In genomic region chr22:22013559-22014284, GRCh38 we compare ENCODE assay signal across 33 cellular contexts. TPM values are rescaled to one million over a fixed set of nuclear protein-coding genes. Genes with fewer than 3 reads are reported as not detected.
DNase-seq lines count a peak whose midpoint lies in the region; ATAC-seq, FAIRE-seq and TF ChIP-seq lines count a peak whose summit lies in the region.
"Had no signal": no experiment of that assay in that cellular context is flagged by ENCODE, and none has a peak within 500 bp of the region (broad histone marks: within the 10 kb centered on the region; RNA-seq: fewer than 3 reads in every experiment).

No MANE protein-coding gene starts in this region.

- H3K9me3 ChIP-seq in SK-N-SH (no peaks in the 10 kb centered on the region), HEK293 (ENCODE audit: control insufficient read depth, insufficient read depth, low read depth, low read length) (no peaks in the 10 kb centered on the region), K562 (replicated peaks; ENCODE audit: control insufficient read depth, insufficient read depth, low read depth, low read length) (0 out of 2 replicates have a peak, but pooled peaks cover 6% of the 10 kb centered on the region), A673 (ENCODE audit: low read depth, low read length, poor library complexity, severe bottlenecking) (no peaks in the 10 kb centered on the region)
- H3K9me3 ChIP-seq: A549, BE2C, BLaER1, Caco-2 had no signal

- H3F3A ChIP-seq in SK-N-SH (replicated peaks; ENCODE audit: insufficient read depth) = no peaks in the 10 kb centered on the region

- POLR2A ChIA-PET in SK-N-SH (lab: Yijun Ruan, JAX) (no interaction called here), HEK293 (lab: Yijun Ruan, JAX) (no interaction called here), K562 (lab: Yijun Ruan, JAX) (interaction anchor here (0.7 to 1.2 kb wide), 3 partner anchors 19 to 29 kb away, joined by 3 to 4 read pairs (median 3); no protein-coding TSS in a partner anchor), A673 (lab: Charles Lee; ENCODE audit: low non-redundant PET) (no interaction called here)

- no TSS peak for BruUV-seq in K562 (replicated peaks; lab: Mats Ljungman, UMichigan)
- no TSS peak for BruUV-seq in A673 (replicated peaks; lab: Mats Ljungman, UMichigan)

- H3K9ac ChIP-seq in SK-N-SH = no peak overlapping the region
- H3K9ac ChIP-seq in K562 (ENCODE audit: insufficient read depth in 1 of 2, low read depth in 2 of 2, low read length in 2 of 2) = no peak overlapping the region
- H3K9ac ChIP-seq: BLaER1; BLaER1 treated with 17β-estradiol and CSF1 and Interleukin-3, amounts not matched to agents 10 nM and 100 nM had no signal

- H3K4me3 ChIP-seq in SK-N-SH (ENCODE audit: low read depth in 2 of 2, low read length in 1 of 2) = no peak overlapping the region
- H3K4me3 ChIP-seq in HEK293 (ENCODE audit: low read depth, low read length) = no peak overlapping the region
- no peak overlapping the region for H3K4me3 ChIP-seq in K562
- no peak overlapping the region for H3K4me3 ChIP-seq in A673 (ENCODE audit: low read depth, low read length, poor library complexity, severe bottlenecking)
- H3K4me3 ChIP-seq: A549; BLaER1; BLaER1 treated with 17β-estradiol and CSF1 and Interleukin-3, amounts not matched to agents 10 nM and 100 nM had no signal

- in situ Hi-C loops in K562 (cut with MboI) = no loop called here

- intact Hi-C loops in K562 (cut with micrococcal nuclease) = no loop called here
- intact Hi-C loops in A673 (cut with micrococcal nuclease; ENCODE audit: unreplicated experiment) = no loop called here

- CTCF ChIA-PET in SK-N-SH (lab: Yijun Ruan, JAX) (interaction anchor here (1.2 kb wide), 1 partner anchor 11 kb away, joined by 3 read pairs; no protein-coding TSS in a partner anchor), HEK293 (lab: Yijun Ruan, JAX) (interaction anchor here (0.6 to 0.8 kb wide), 2 partner anchors 92 to 152 kb away, joined by 3 read pairs; no protein-coding TSS in a partner anchor), K562 (lab: Yijun Ruan, JAX; ENCODE audit: low intra/inter-chr PET ratio) (no interaction called here), A673 (lab: Charles Lee) (no interaction called here)

- no peaks in the 10 kb centered on the region for H3K9me2 ChIP-seq in SK-N-SH

- DNase-seq in SK-N-SH = no peak
- DNase-seq in K562 (ENCODE audit: extremely low read depth in 1 of 4, low spot score in 3 of 4) = no peak
- DNase-seq in A673 (ENCODE audit: low spot score) = no peak
- DNase-seq in retina = no peak
- DNase-seq: 8988T; ACHN; AML-193; BE2C; C1 segment of cervical spinal cord; Caco-2; Calu3; CD4-positive, alpha-beta memory T cell; CD4-positive, alpha-beta T cell; CD4-positive, CD25-positive, alpha-beta regulatory T cell; CD8-positive, alpha-beta memory T cell; CD8-positive, alpha-beta T cell; COR-L47; DMS 273 treated with DMSO at 0.1 percent for 48 hours; DMS153; DMS53; DMS79; DMS79 treated with DMSO at 0.1 percent for 48 hours; DND-41; EL had no signal

- H3K9me1 ChIP-seq in K562 (ENCODE audit: control insufficient read depth, insufficient read depth, low read length) = no peaks in the 10 kb centered on the region

- no peaks in the 10 kb centered on the region for H3K79me2 ChIP-seq in SK-N-SH (ENCODE audit: insufficient read depth)
- H3K79me2 ChIP-seq in K562 (ENCODE audit: control insufficient read depth, insufficient read depth, low read length) = no peaks in the 10 kb centered on the region

- FAIRE-seq in K562 (lab: Jason Lieb, UNC) = no peak
- FAIRE-seq: A204.1, A549, D721Med had no signal

- H3K4me2 ChIP-seq in SK-N-SH (no peak overlapping the region), K562 (ENCODE audit: insufficient read depth, low read length) (no peak overlapping the region)
- H3K4me2 ChIP-seq: A549; BLaER1; BLaER1 treated with 17β-estradiol and CSF1 and Interleukin-3, amounts not matched to agents 10 nM and 100 nM had no signal

- no peak for TF ChIP-seq POLR2A in K562 (conservative IDR thresholded peaks at IDR 0.05)

- TF ChIP-seq EP300 in SK-N-SH (IDR thresholded peaks at IDR 0.05; ENCODE audit: borderline replicate concordance in 1 of 2, low read depth in 1 of 2, low read length in 1 of 2) (no peak), K562 (IDR thresholded peaks at IDR 0.05; ENCODE audit: low read length) (no peak)

- H4K20me1 ChIP-seq in SK-N-SH (ENCODE audit: insufficient read depth) (no peaks in the 10 kb centered on the region), K562 (replicated peaks; ENCODE audit: control insufficient read depth, insufficient read depth, low read length) (no peaks in the 10 kb centered on the region)
- H4K20me1 ChIP-seq: BLaER1; BLaER1 treated with 17β-estradiol and CSF1 and Interleukin-3, amounts not matched to agents 10 nM and 100 nM had no signal

- TF ChIP-seq RAD21 in SK-N-SH (IDR thresholded peaks at IDR 0.05; ENCODE audit: low read length) (no peak), K562 (CRISPR knock-in tag; conservative IDR thresholded peaks at IDR 0.05 in 1 of 2, IDR thresholded peaks at IDR 0.05 in 1 of 2) (no peak)

- ATAC-seq in SK-N-SH treated with all-trans-retinoic acid at 6 μM for 48 hours (no peak), K562 (no peak)
- ATAC-seq: A549; CD8-positive, alpha-beta T cell had no signal

- H2AFZ ChIP-seq in SK-N-SH (ENCODE audit: low read depth) = no peak overlapping the region
- H2AFZ ChIP-seq in K562 (ENCODE audit: low read depth, low read length) = no peak overlapping the region

- H3K36me3 ChIP-seq in SK-N-SH (replicated peaks in 1 of 2; ENCODE audit: control insufficient read depth in 1 of 2, insufficient read depth in 2 of 2, low read length in 1 of 2) (no peaks in the 10 kb centered on the region), HEK293 (ENCODE audit: control insufficient read depth in 2 of 2, insufficient read depth in 1 of 2, low read length in 2 of 2) (no peaks in the 10 kb centered on the region), K562 (ENCODE audit: control insufficient read depth, insufficient read depth, low read length) (no peaks in the 10 kb centered on the region), A673 (ENCODE audit: insufficient read depth, low read length, poor library complexity, severe bottlenecking) (no peaks in the 10 kb centered on the region)
- H3K36me3 ChIP-seq: BE2C; BLaER1; BLaER1 treated with 17β-estradiol and CSF1 and Interleukin-3, amounts not matched to agents 10 nM and 100 nM had no signal

- H3K27me3 ChIP-seq in SK-N-SH (ENCODE audit: insufficient read depth) = peaks cover 8% of the 10 kb centered on the region; the same call in 1 of the 2 replicates
- H3K27me3 ChIP-seq in K562 (ENCODE audit: control insufficient read depth in 2 of 2, insufficient read depth in 2 of 2, low read length in 2 of 2) = peaks cover 38 to 69% of the 10 kb centered on the region in 2 experiments
- peaks cover 9% of the 10 kb centered on the region for H3K27me3 ChIP-seq in A673 (replicated peaks; ENCODE audit: insufficient read depth, low read depth, low read length, poor library complexity)
- H3K27me3 ChIP-seq: BLaER1; BLaER1 treated with 17β-estradiol and CSF1 and Interleukin-3, amounts not matched to agents 10 nM and 100 nM had no signal

- no peak for TF ChIP-seq CTCF in SK-N-SH (IDR thresholded peaks at IDR 0.05)
- no peak for TF ChIP-seq CTCF in HEK293 (tag by site-specific recombination; IDR thresholded peaks at IDR 0.05)
- TF ChIP-seq CTCF in K562 (IDR thresholded peaks at IDR 0.05 in 2 of 3, conservative IDR thresholded peaks at IDR 0.05 in 1 of 3; ENCODE audit: insufficient read depth in 2 of 3, low read depth in 1 of 3, low read length in 3 of 3) = no peak
- no peak for TF ChIP-seq CTCF in A673 (conservative IDR thresholded peaks at IDR 0.05; ENCODE audit: low read depth, low read length)

- H3K27ac ChIP-seq in SK-N-SH (ENCODE audit: low read depth in 2 of 2, low read length in 1 of 2) (no peak overlapping the region), HEK293 (ENCODE audit: extremely low read depth, low read depth, low read length) (no peak overlapping the region), K562 (ENCODE audit: extremely low read depth, low read depth, low read length) (no peak overlapping the region), A673 (ENCODE audit: low read depth, low read length, poor library complexity, severe bottlenecking) (no peak overlapping the region)
- H3K27ac ChIP-seq: 22Rv1; A549; BLaER1; BLaER1 treated with 17β-estradiol and CSF1 and Interleukin-3, amounts not matched to agents 10 nM and 100 nM; C4-2B had no signal

- 68% methylated on average over 7 of the region's 7 CpGs for WGBS in SK-N-SH (ENCODE audit: low lambda C conversion rate)
- 6% methylated on average over 7 of the region's 7 CpGs for WGBS in K562 (ENCODE audit: insufficient coverage, low coverage, missing lambda C conversion rate)

- no peaks in the 10 kb centered on the region for H3K4me1 ChIP-seq in SK-N-SH (ENCODE audit: control insufficient read depth in 1 of 2, insufficient read depth in 2 of 2, low read depth in 1 of 2, low read length in 1 of 2)
- H3K4me1 ChIP-seq in HEK293 (ENCODE audit: control insufficient read depth, insufficient read depth, low read length) = no peaks in the 10 kb centered on the region
- H3K4me1 ChIP-seq in K562 (replicated peaks in 1 of 2; ENCODE audit: control insufficient read depth in 2 of 2, insufficient read depth in 2 of 2, low read length in 2 of 2) = peaks cover 3 to 6% of the 10 kb centered on the region in 2 experiments; a peak in 1 of 5 replicates
- H3K4me1 ChIP-seq in A673 (ENCODE audit: insufficient read depth, low read length, poor library complexity, severe bottlenecking) = no peaks in the 10 kb centered on the region
- H3K4me1 ChIP-seq: A549, BE2C, Caco-2 had no signal

RNA-seq across cellular contexts. Expression of gene TOP3B, which starts 31.1 kb away (rescaled TPM):
- polyA plus RNA-seq in SK-N-SH (2012; rRNA removed) (14.4 and 17.4 TPM in 2 replicates), K562 (2011; rRNA removed) (77.5 and 115 TPM in 2 replicates), K562 (2014; fragmentation: Illumina TruSeq; extraction: Trizol) (112 and 123 TPM in 2 replicates), K562 (2014; fragmentation: Nextera tagmentation; extraction: Ambion mirVana) (10 to 100 TPM in 1 of 2 experiments, 1 to 10 TPM in 1; 3.0 to 11.5 TPM), K562 (2014; rRNA removed) (153 and 161 TPM in 2 replicates)
- polyA plus RNA-seq in SK-N-SH (2012; cell fraction: cytosol; rRNA removed) = 5.6 and 9.3 TPM in 2 replicates
- polyA plus RNA-seq in SK-N-SH (2012; cell fraction: nucleus; rRNA removed) = 81.6 and 88.5 TPM in 2 replicates
- total RNA-seq in K562 (2011; cell fraction: chromatin; rRNA removed; ENCODE audit: low replicate concordance) = 654 and 1,271 TPM in 2 replicates
- total RNA-seq in K562 (2011; cell fraction: nucleolus; rRNA removed) = 667 and 676 TPM in 2 replicates
- total RNA-seq in K562 (2011; cell fraction: nucleoplasm; rRNA removed) = 562 and 595 TPM in 2 replicates
- total RNA-seq in K562 (2014; rRNA removed) (168 and 209 TPM in 2 replicates), K562 (2014; rRNA removed; fragmentation: Illumina TruSeq; extraction: Trizol) (70.7 and 93.0 TPM in 2 replicates), K562 (2015; rRNA removed; fragmentation: Illumina TruSeq; extraction: Trizol) (132 and 135 TPM in 2 replicates), K562 (2021) (182 and 188 TPM in 2 replicates), A673 (2021) (60.2 and 60.4 TPM in 2 replicates)
- 70.1 and 77.8 TPM in 2 replicates for polyA plus RNA-seq in K562 (2011; cell fraction: cytosol; rRNA removed)
- 984 and 1,286 TPM in 2 replicates for polyA plus RNA-seq in K562 (2011; cell fraction: nucleus; rRNA removed)
- 96.9 and 122 TPM in 2 replicates for polyA plus RNA-seq in K562 (2012)
- polyA minus RNA-seq in K562 (2011; rRNA and poly(A)+ RNA removed) = 98.9 and 108 TPM in 2 replicates
- polyA minus RNA-seq in K562 (2011; cell fraction: cytosol; rRNA and poly(A)+ RNA removed) = 76.3 and 79.3 TPM in 2 replicates
- polyA minus RNA-seq in K562 (2011; cell fraction: nucleus; rRNA and poly(A)+ RNA removed) = 248 and 295 TPM in 2 replicates

Comparison
In these comparisons a context has a peak if more than half of its experiments do, and no peak if none do; other contexts are left out.
1. CTCF ChIA-PET loops: an anchor here in SK-N-SH (1.2 kb wide) and HEK293 (0.6 to 0.8 kb wide); none called in K562 and A673.